Comparison of ENCODE assay signal across 20 cellular contexts in genomic region chr11:2652362-2652761, GRCh38.
"Had no signal": no experiment of that assay in that cellular context is flagged by ENCODE, and none has a peak within 500 bp of the region (broad histone marks: within the 10 kb centered on the region; RNA-seq: fewer than 3 reads in every experiment).

No MANE protein-coding gene starts in this region.

- H3K4me3 ChIP-seq: gastroesophageal sphincter, lung had no signal

- H3K4me1 ChIP-seq: gastroesophageal sphincter, parathyroid adenoma had no signal

- H3K27me3 Mint-ChIP-seq: activated T-cell treated with anti-CD3 and anti-CD28 coated beads, Interleukin-2, amount 50 U/mL, for 24 hours; activated T-helper 17 cell treated with anti-CD3 and anti-CD28 coated beads, Interleukin-2, amount 50 U/mL, for 72 hours; naive thymus-derived CD8-positive, alpha-beta T cell had no signal

- H3K9ac ChIP-seq: parathyroid adenoma had no signal

- DNase-seq: activated CD8-positive, alpha-beta memory T cell treated with anti-CD3 and anti-CD28 coated beads, Interleukin-2, amount 50 U/mL, for 4 hours; activated T-cell treated with anti-CD3 and anti-CD28 coated beads, Interleukin-2, amount 50 U/mL, for 24 hours; aorta; caudate nucleus; effector memory CD4-positive, alpha-beta T cell; head of caudate nucleus; naive thymus-derived CD8-positive, alpha-beta T cell; small intestine; stimulated activated CD4-positive, alpha-beta T cell treated with anti-CD3 and anti-CD28 coated beads, Interleukin-15, amount 100 ng/mL, for 24 hours; stimulated activated CD8-positive, alpha-beta memory T cell treated with anti-CD3 and anti-CD28 coated beads, Interleukin-4, amount 100 ng/mL, for 48 hours; stimulated activated naive CD4-positive, alpha-beta T cell; T-helper 9 cell had no signal

- H3K36me3 ChIP-seq: gastroesophageal sphincter, neutrophil had no signal

- H2AFZ ChIP-seq: parathyroid adenoma had no signal

- H3K27me3 ChIP-seq: gastroesophageal sphincter, neutrophil had no signal

- ATAC-seq: activated naive CD4-positive, alpha-beta T cell treated with anti-CD3 and anti-CD28 coated beads, Interleukin-2, amount 50 U/mL, for 72 hours; activated T-helper 17 cell treated with anti-CD3 and anti-CD28 coated beads, Interleukin-2, amount 50 U/mL, for 72 hours; gastroesophageal sphincter; naive thymus-derived CD8-positive, alpha-beta T cell; WTC11 had no signal

- H3K4me3 Mint-ChIP-seq: activated T-cell treated with anti-CD3 and anti-CD28 coated beads, Interleukin-2, amount 50 U/mL, for 24 hours; activated T-helper 17 cell treated with anti-CD3 and anti-CD28 coated beads, Interleukin-2, amount 50 U/mL, for 72 hours; brain; WTC11 had no signal

- H3K27ac Mint-ChIP-seq: activated naive CD4-positive, alpha-beta T cell treated with anti-CD3 and anti-CD28 coated beads, Interleukin-2, amount 50 U/mL, for 72 hours; activated T-cell treated with anti-CD3 and anti-CD28 coated beads, Interleukin-2, amount 50 U/mL, for 24 hours; activated T-helper 17 cell treated with anti-CD3 and anti-CD28 coated beads, Interleukin-2, amount 50 U/mL, for 72 hours; naive thymus-derived CD8-positive, alpha-beta T cell; WTC11 had no signal

- H3K27ac ChIP-seq: gastroesophageal sphincter, neutrophil, parathyroid adenoma had no signal
